29 cellular contexts compared by ENCODE assay signal in the genomic region with DNA sequence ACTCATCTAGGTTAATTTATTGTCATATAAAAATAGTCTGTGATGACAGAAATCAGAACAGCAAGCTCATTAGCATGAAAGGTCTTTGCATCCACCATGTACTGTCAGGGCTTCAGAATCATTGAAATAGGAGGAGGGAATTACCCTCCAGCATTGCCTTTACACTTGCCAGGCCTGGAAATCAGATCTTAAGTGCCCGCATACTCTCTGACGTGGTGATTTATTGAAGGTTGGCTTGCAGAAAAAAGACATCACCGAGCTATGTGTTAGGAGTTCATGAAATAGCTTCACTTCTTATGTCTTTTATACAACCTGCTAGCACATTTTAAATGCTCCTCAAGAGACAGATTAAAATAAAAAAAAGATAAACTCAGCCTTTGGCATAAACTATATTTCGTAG.
"Had no signal": no experiment of that assay in that cellular context is flagged by ENCODE, and none has a peak within 500 bp of the region (broad histone marks: within the 10 kb centered on the region; RNA-seq: fewer than 3 reads in every experiment).

No MANE protein-coding gene starts in this region.

- ATAC-seq: left cardiac atrium; left lung; lower lobe of right lung; natural killer cell; right lobe of liver; stimulated activated memory B cell treated with anti-CD40 and anti-IgM and Interleukin-4, amounts not matched to agents 10 μg/mL and 1 μg/mL and 100 μg/mL, for 72 hours had no signal

- H3K79me2 ChIP-seq: parathyroid adenoma had no signal

- H3K36me3 ChIP-seq: left lung, lower lobe of right lung, neural progenitor cell, neutrophil, right atrium auricular region, right lobe of liver, stomach, thyroid gland, transverse colon, upper lobe of left lung, vagina had no signal

- H3K9ac ChIP-seq: neural progenitor cell, parathyroid adenoma had no signal

- H3K4me3 ChIP-seq: left lung, lower lobe of right lung, neural progenitor cell, right atrium auricular region, right lobe of liver, smooth muscle cell, stomach, testis, thyroid gland, transverse colon, upper lobe of left lung, vagina had no signal

- DNase-seq: hippocampal formation; kidney glomerular epithelial cell; left cardiac atrium; left lung; lower lobe of right lung; mammary epithelial cell; mesenchymal stem cell; naive B cell; natural killer cell; nephron progenitor cell; occipital lobe; right lobe of liver; stimulated activated CD4-positive, alpha-beta T cell treated with anti-CD3 and anti-CD28 coated beads, Interleukin-1b, Interleukin-23, amount 100 ng/mL, for 48 hours; stimulated activated CD4-positive, alpha-beta T cell treated with anti-CD3 and anti-CD28 coated beads, Interleukin-2, amount 100 ng/mL, for 48 hours; stimulated activated CD4-positive, alpha-beta T cell treated with anti-CD3 and anti-CD28 coated beads, Interleukin-4, amount 100 ng/mL, for 4 hours; stimulated activated CD8-positive, alpha-beta memory T cell treated with anti-CD3 and anti-CD28 coated beads, Interleukin-4, amount 100 ng/mL, for 48 hours; stimulated activated naive CD4-positive, alpha-beta T cell treated with Interleukin-2 at 50 U/mL for 16 hours; stomach; testis; thyroid gland; transverse colon; upper lobe of left lung had no signal

- H3K4me1 ChIP-seq: left lung, lower lobe of right lung, neural progenitor cell, parathyroid adenoma, right atrium auricular region, right lobe of liver, stomach, testis, thyroid gland, transverse colon, upper lobe of left lung, vagina had no signal

- H3K4me2 ChIP-seq: neural progenitor cell, smooth muscle cell had no signal

- H3K27me3 ChIP-seq: left lung, neural progenitor cell, neutrophil, right atrium auricular region, right lobe of liver, stomach, testis, thyroid gland, transverse colon, upper lobe of left lung, vagina had no signal

- H3K27ac ChIP-seq: left lung, lower lobe of right lung, neural progenitor cell, neutrophil, parathyroid adenoma, right atrium auricular region, right lobe of liver, stomach, testis, thyroid gland, transverse colon, upper lobe of left lung, vagina had no signal

- H2AFZ ChIP-seq: neural progenitor cell, parathyroid adenoma had no signal

- H3K9me3 ChIP-seq: left lung, lower lobe of right lung, neutrophil, right atrium auricular region, right lobe of liver, stomach, testis, thyroid gland, transverse colon, upper lobe of left lung, vagina had no signal
